Comparison of ENCODE assay signal across 1 cellular context in genomic region chr19:55390461-55390880, GRCh38.
TF ChIP-seq lines count a peak whose summit lies in the region.

No MANE protein-coding gene starts in this region.

TF ChIP-seq in GM23338, 12 proteins besides CTCF, POLR2A, EP300 and RAD21 (continued from another document):
- no peak for TF ChIP-seq ZNF462 (CRISPR knock-in tag; IDR thresholded peaks at IDR 0.05)
- no peak for TF ChIP-seq STAT1 (IDR thresholded peaks at IDR 0.05; ENCODE audit: unreplicated experiment)
- no peak; the same call in 1 of the 2 replicates for TF ChIP-seq POLR2AphosphoS5 (IDR thresholded peaks at IDR 0.05; ENCODE audit: low read depth)
- no peak for TF ChIP-seq ETS1 (IDR thresholded peaks at IDR 0.05)
